Comparison of ENCODE assay signal across 26 cellular contexts in genomic region chr9:130345009-130345992, GRCh38.
DNase-seq lines count a peak whose midpoint lies in the region; ATAC-seq, FAIRE-seq and TF ChIP-seq lines count a peak whose summit lies in the region.
"Had no signal": no experiment of that assay in that cellular context is flagged by ENCODE, and none has a peak within 500 bp of the region (broad histone marks: within the 10 kb centered on the region; RNA-seq: fewer than 3 reads in every experiment).

No MANE protein-coding gene starts in this region.

- no peak overlapping the region for H3K27ac ChIP-seq in H9 (ENCODE audit: insufficient read length, low read depth, low read length)
- no peak overlapping the region for H3K27ac ChIP-seq in IMR-90 (ENCODE audit: insufficient read depth, low read length)
- no peak overlapping the region; the same call in 2 of the 3 replicates for H3K27ac ChIP-seq in K562 (ENCODE audit: extremely low read depth, low read depth, low read length)
- H3K27ac ChIP-seq in neuronal stem cell (replicated peaks; ENCODE audit: low read length): no peak overlapping the region
- H3K27ac ChIP-seq in CD4-positive, alpha-beta memory T cell (ENCODE audit: low read depth, low read length): no peak overlapping the region
- H3K27ac ChIP-seq: A549, Peyer's patch, SK-N-MC had no signal

- intact Hi-C loops in IMR-90 (cut with micrococcal nuclease) (no loop called here), K562 (cut with micrococcal nuclease) (loop anchor here (10.0 kb wide), 2 partner anchors 100 to 460 kb away; no protein-coding TSS in a partner anchor), head of caudate nucleus (cut with DNase I) (no loop called here)
- intact Hi-C loops in CD4-positive, alpha-beta memory T cell (cut with micrococcal nuclease): no loop called here

- H3K23ac ChIP-seq in H9 (ENCODE audit: insufficient read length, low read depth, low read length) (no peak overlapping the region), IMR-90 (ENCODE audit: low read depth, low read length) (0 out of 2 replicates have a peak overlapping the region, but pooled peaks have one; percentile 35), neuronal stem cell (ENCODE audit: low read depth, low read length, poor library complexity) (peak overlapping the region; percentile 57)

- FAIRE-seq in K562 (lab: Jason Lieb, UNC): no peak
- FAIRE-seq: A549, G401.6, HTR-8/SVneo had no signal

- dilution Hi-C loops in IMR-90 (cut with HindIII; ENCODE audit: low sequenced_read_pairs, unreplicated experiment): no loop called here

- H3K4me2 ChIP-seq in H9 (ENCODE audit: insufficient read depth, insufficient read length, low read length): no peak overlapping the region
- H3K4me2 ChIP-seq in IMR-90 (ENCODE audit: low read depth, low read length): no peak overlapping the region
- no peak overlapping the region for H3K4me2 ChIP-seq in K562 (ENCODE audit: insufficient read depth, low read length)
- no peak overlapping the region for H3K4me2 ChIP-seq in neuronal stem cell (ENCODE audit: insufficient read depth, low read length, poor library complexity, severe bottlenecking)
- H3K4me2 ChIP-seq: A549, GM23338 had no signal

- H3K9me3 ChIP-seq in H9 (ENCODE audit: control insufficient read depth, low read depth, low read length) (no peaks in the 10 kb centered on the region), IMR-90 (ENCODE audit: control insufficient read depth, insufficient read depth, low read length) (no peaks in the 10 kb centered on the region), K562 (replicated peaks; ENCODE audit: control insufficient read depth, insufficient read depth, low read depth, low read length) (no peaks in the 10 kb centered on the region; the same call in 1 of the 2 replicates), neuronal stem cell (replicated peaks in 1 of 2; ENCODE audit: control insufficient read depth in 2 of 2, insufficient read depth in 1 of 2, low read depth in 1 of 2, low read length in 2 of 2) (peaks cover 0 to 6% of the 10 kb centered on the region in 2 donors)
- no peaks in the 10 kb centered on the region for H3K9me3 ChIP-seq in CD4-positive, alpha-beta memory T cell (ENCODE audit: control insufficient read depth in 1 of 2, low read length in 2 of 2)
- H3K9me3 ChIP-seq: A549, Caco-2, Peyer's patch had no signal

- H3K14ac ChIP-seq in H9 (ENCODE audit: insufficient read depth, low read length) (no peak overlapping the region), IMR-90 (replicated peaks; ENCODE audit: low read depth, low read length) (0 out of 2 replicates have a peak overlapping the region, but pooled peaks have one; percentile 28), neuronal stem cell (ENCODE audit: low read length) (peak overlapping the region; percentile 2)

- H3K27ac Mint-ChIP-seq in H9: no peak overlapping the region
- H3K27ac Mint-ChIP-seq in CD4-positive, alpha-beta memory T cell: no peak overlapping the region
- H3K27ac Mint-ChIP-seq: CD8-positive, alpha-beta T cell; IgD-negative memory B cell had no signal

- no peak overlapping the region for H3K18ac ChIP-seq in H9 (ENCODE audit: insufficient read length, low read depth, low read length)
- no peak overlapping the region for H3K18ac ChIP-seq in IMR-90 (ENCODE audit: low read depth, low read length)
- H3K18ac ChIP-seq in neuronal stem cell (ENCODE audit: low read length): peak overlapping the region; percentile 83

- no peaks in the 10 kb centered on the region for H3K27me3 ChIP-seq in H9 (ENCODE audit: insufficient read depth, low read length)
- peaks cover 31% of the 10 kb centered on the region; the same call in 1 of the 2 replicates for H3K27me3 ChIP-seq in IMR-90 (ENCODE audit: control insufficient read depth, insufficient read depth, low read length)
- H3K27me3 ChIP-seq in K562 (ENCODE audit: control insufficient read depth in 2 of 2, insufficient read depth in 2 of 2, low read length in 2 of 2): peaks cover 0 to 23% of the 10 kb centered on the region in 2 experiments; a peak in 3 of 5 replicates
- peaks cover 0 to 18% (median 0%) of the 10 kb centered on the region in 3 experiments for H3K27me3 ChIP-seq in neuronal stem cell (ENCODE audit: control insufficient read depth in 3 of 3, insufficient read depth in 3 of 3, low read depth in 1 of 3, low read length in 3 of 3)
- no peaks in the 10 kb centered on the region for H3K27me3 ChIP-seq in CD4-positive, alpha-beta memory T cell (ENCODE audit: insufficient read depth, low read length)
- H3K27me3 ChIP-seq: Peyer's patch had no signal

- H4K5ac ChIP-seq in H9 (ENCODE audit: insufficient read length, low read depth, low read length) (peak overlapping the region; percentile 1), IMR-90 (ENCODE audit: low read depth, low read length) (no peak overlapping the region)

- H3K79me2 ChIP-seq in H9 (ENCODE audit: insufficient read depth, low read length) (no peaks in the 10 kb centered on the region), K562 (ENCODE audit: control insufficient read depth, insufficient read depth, low read length) (no peaks in the 10 kb centered on the region)

- CTCF ChIA-PET in IMR-90 (lab: Yijun Ruan, JAX) (no interaction called here), K562 (lab: Yijun Ruan, JAX; ENCODE audit: low intra/inter-chr PET ratio) (interaction anchor here (3.1 kb wide), 1 partner anchor 238 kb away, joined by 11 read pairs; no protein-coding TSS in a partner anchor)
- CTCF ChIA-PET in CD4-positive, alpha-beta memory T cell (lab: Charles Lee; ENCODE audit: partially characterized antibody): no interaction called here

- 100% methylated on average over 3 of the region's 11 CpGs for WGBS in H9 (ENCODE audit: extremely low coverage, insufficient read length, low lambda C conversion rate)
- 56% methylated on average over 3 of the region's 11 CpGs; no CpG with 5 or more reads in 1 of the 2 experiments for WGBS in IMR-90 (ENCODE audit: extremely low coverage in 2 of 2, insufficient read length in 1 of 2), 2 experiments
- WGBS in K562 (ENCODE audit: insufficient coverage, low coverage, missing lambda C conversion rate): 2% methylated on average over 11 of the region's 11 CpGs
- 100% methylated on average over 1 to 3 of the region's 11 CpGs for WGBS in neuronal stem cell (ENCODE audit: extremely low coverage in 2 of 2, insufficient read length in 2 of 2, insufficient replicate concordance in 1 of 2), 2 donors

- H3K56ac ChIP-seq in H9 (ENCODE audit: insufficient read length, low read depth, low read length): no peak overlapping the region
- H3K56ac ChIP-seq in IMR-90 (ENCODE audit: extremely low read depth, insufficient read depth, low read length): no peak overlapping the region

- no peaks in the 10 kb centered on the region for H3K79me1 ChIP-seq in H9 (ENCODE audit: insufficient read depth, low read depth, low read length, poor library complexity, severe bottlenecking)
- no peaks in the 10 kb centered on the region for H3K79me1 ChIP-seq in IMR-90 (ENCODE audit: low read depth in 1 of 2, low read length in 2 of 2)
- no peaks in the 10 kb centered on the region for H3K79me1 ChIP-seq in neuronal stem cell (ENCODE audit: low read depth, low read length)

- H2BK20ac ChIP-seq in H9 (ENCODE audit: low read depth, low read length, poor library complexity, severe bottlenecking): no peak overlapping the region
- H2BK20ac ChIP-seq in IMR-90 (ENCODE audit: low read depth, low read length): no peak overlapping the region

- H4K8ac ChIP-seq in H9 (replicated peaks; ENCODE audit: insufficient read length, low read depth, low read length) (no peak overlapping the region), IMR-90 (ENCODE audit: low read depth in 2 of 2, low read length in 2 of 2) (no peak overlapping the region), neuronal stem cell (ENCODE audit: low read depth, low read length) (peak overlapping the region; percentile 66)

- H2AK9ac ChIP-seq in IMR-90 (replicated peaks; ENCODE audit: low read depth, low read length, poor library complexity): no peak overlapping the region

- H2AK5ac ChIP-seq in H9 (ENCODE audit: insufficient read length, low read length): no peak overlapping the region
- H2AK5ac ChIP-seq in IMR-90 (ENCODE audit: low read depth, low read length): peak overlapping the region; percentile 35
- H2AK5ac ChIP-seq in neuronal stem cell (ENCODE audit: low read depth, low read length): peak overlapping the region; percentile 94

- H3K9ac ChIP-seq in H9 (ENCODE audit: extremely low read depth, insufficient read length, low read length) (no peak overlapping the region), IMR-90 (ENCODE audit: low read depth, low read length) (no peak overlapping the region), K562 (ENCODE audit: insufficient read depth in 1 of 2, low read depth in 2 of 2, low read length in 2 of 2) (no peak overlapping the region; a peak in 2 of 4 replicates), neuronal stem cell (ENCODE audit: low read depth, low read length, poor library complexity) (peak overlapping the region; percentile 81)

- POLR2A ChIA-PET in IMR-90 (lab: Charles Lee; ENCODE audit: unreplicated experiment) (no interaction called here), K562 (lab: Yijun Ruan, JAX) (interaction anchor here (0.5 to 0.7 kb wide), 3 partner anchors 57 to 69 kb away, joined by 3 read pairs; no protein-coding TSS in a partner anchor)
- POLR2A ChIA-PET in CD4-positive, alpha-beta memory T cell (lab: Charles Lee; ENCODE audit: partially characterized antibody): no interaction called here

- H4K91ac ChIP-seq in H9 (ENCODE audit: insufficient read length, low read depth, low read length) (no peak overlapping the region), IMR-90 (ENCODE audit: insufficient read depth, low read depth, low read length) (no peak overlapping the region), neuronal stem cell (ENCODE audit: low read depth, low read length, poor library complexity) (no peak overlapping the region)

- H2BK12ac ChIP-seq in H9 (ENCODE audit: insufficient read length, low read depth, low read length) (no peak overlapping the region), neuronal stem cell (ENCODE audit: low read length) (no peak overlapping the region)

- ATAC-seq in IMR-90 (ENCODE audit: low read depth): no peak
- ATAC-seq in K562: no peak
- ATAC-seq in HG03045 (IDR thresholded peaks at IDR 0.05; ENCODE audit: unreplicated experiment): no peak
- ATAC-seq: A549; CD8-positive, alpha-beta T cell; GM23338; HCT116 had no signal

- H3K4ac ChIP-seq in H9 (ENCODE audit: low read depth, low read length) (no peak overlapping the region), IMR-90 (ENCODE audit: low read depth, low read length) (no peak overlapping the region), neuronal stem cell (ENCODE audit: low read length) (no peak overlapping the region)

- H2BK120ac ChIP-seq in H9 (ENCODE audit: low read depth, low read length, poor library complexity, severe bottlenecking) (no peak overlapping the region), IMR-90 (ENCODE audit: low read depth, low read length) (no peak overlapping the region), neuronal stem cell (ENCODE audit: low read depth, low read length) (no peak overlapping the region)

- peaks cover 9% of the 10 kb centered on the region; the same call in 1 of the 2 replicates for H3K9me1 ChIP-seq in IMR-90 (ENCODE audit: insufficient read depth, low read length)
- H3K9me1 ChIP-seq in K562 (ENCODE audit: control insufficient read depth, insufficient read depth, low read length): no peaks in the 10 kb centered on the region

- no peaks in the 10 kb centered on the region for H4K20me1 ChIP-seq in H9 (ENCODE audit: control insufficient read depth, insufficient read depth, insufficient read length)
- peaks cover 5% of the 10 kb centered on the region; the same call in 1 of the 2 replicates for H4K20me1 ChIP-seq in IMR-90 (ENCODE audit: insufficient read depth, low read length)
- H4K20me1 ChIP-seq in K562 (replicated peaks; ENCODE audit: control insufficient read depth, insufficient read depth, low read length): peaks cover 4% of the 10 kb centered on the region

- no peaks in the 10 kb centered on the region for H3K23me2 ChIP-seq in H9 (ENCODE audit: insufficient read length, low read depth, low read length, poor library complexity, severe bottlenecking)

- in situ Hi-C loops in IMR-90 (cut with MboI; ENCODE audit: low sequenced_read_pairs): no loop called here
- in situ Hi-C loops in K562 (cut with MboI): loop anchor here (5.0 to 25.0 kb wide), 2 partner anchors 233 to 683 kb away; partner anchors contain the start of gene PRRX2

- TF ChIP-seq RAD21 in IMR-90 (IDR thresholded peaks at IDR 0.05; ENCODE audit: low read length) (no peak), K562 (CRISPR knock-in tag; conservative IDR thresholded peaks at IDR 0.05 in 1 of 2, IDR thresholded peaks at IDR 0.05 in 1 of 2) (no peak)

- H3K4me1 Mint-ChIP-seq in H9: peaks cover 2 to 3% of the 10 kb centered on the region in 2 experiments; a peak in 3 of 4 replicates
- no peaks in the 10 kb centered on the region for H3K4me1 Mint-ChIP-seq in CD4-positive, alpha-beta memory T cell
- H3K4me1 Mint-ChIP-seq: IgD-negative memory B cell had no signal

- H3K4me3 ChIP-seq in IMR-90 (ENCODE audit: insufficient read depth, low read depth, low read length) (no peak overlapping the region), K562 (no peak overlapping the region), neuronal stem cell (ENCODE audit: low read length in 2 of 2) (peak overlapping the region in 1 of 2 donors; percentile 69)
- H3K4me3 ChIP-seq in CD4-positive, alpha-beta memory T cell (ENCODE audit: low read length in 2 of 2): no peak overlapping the region
- H3K4me3 ChIP-seq: A549, GM23338, Peyer's patch, SK-N-MC had no signal

- no peak for TF ChIP-seq EP300 in K562 (IDR thresholded peaks at IDR 0.05; ENCODE audit: low read length)

- BruUV-seq in IMR-90 (replicated peaks; lab: Mats Ljungman, UMichigan) (no TSS peak), K562 (replicated peaks; lab: Mats Ljungman, UMichigan) (no TSS peak)

- TF ChIP-seq POLR2A in IMR-90 (IDR thresholded peaks at IDR 0.05; ENCODE audit: low read depth, low read length): no peak
- no peak for TF ChIP-seq POLR2A in K562 (conservative IDR thresholded peaks at IDR 0.05)

- H2BK5ac ChIP-seq in H9 (ENCODE audit: insufficient read length, low read length): no peak overlapping the region
- peak overlapping the region; percentile 91 for H2BK5ac ChIP-seq in IMR-90 (ENCODE audit: low read depth, low read length, poor library complexity, severe bottlenecking)
- no peak overlapping the region for H2BK5ac ChIP-seq in neuronal stem cell (ENCODE audit: low read length)

- no peak overlapping the region for H3K4me3 Mint-ChIP-seq in H9
- no peak overlapping the region for H3K4me3 Mint-ChIP-seq in CD4-positive, alpha-beta memory T cell
- H3K4me3 Mint-ChIP-seq: CD8-positive, alpha-beta T cell; GM23338; IgD-negative memory B cell had no signal

- TF ChIP-seq CTCF in H9 (conservative IDR thresholded peaks at IDR 0.05): no peak
- TF ChIP-seq CTCF in IMR-90 (conservative IDR thresholded peaks at IDR 0.05; ENCODE audit: low read depth, low read length): no peak
- no peak for TF ChIP-seq CTCF in K562 (IDR thresholded peaks at IDR 0.05 in 2 of 3, conservative IDR thresholded peaks at IDR 0.05 in 1 of 3; ENCODE audit: insufficient read depth in 2 of 3, low read depth in 1 of 3, low read length in 3 of 3)

- no peaks in the 10 kb centered on the region for H3K36me3 Mint-ChIP-seq in H9 (ENCODE audit: insufficient read depth in 1 of 3, low read depth in 3 of 3)
- no peaks in the 10 kb centered on the region for H3K36me3 Mint-ChIP-seq in CD4-positive, alpha-beta memory T cell
- H3K36me3 Mint-ChIP-seq: CD8-positive, alpha-beta T cell; IgD-negative memory B cell had no signal

- H3K9me3 Mint-ChIP-seq in H9: no peaks in the 10 kb centered on the region
- H3K9me3 Mint-ChIP-seq in CD4-positive, alpha-beta memory T cell: no peaks in the 10 kb centered on the region
- H3K9me3 Mint-ChIP-seq: CD8-positive, alpha-beta T cell; GM23338; IgD-negative memory B cell had no signal

- DNase-seq in H9 (no peak), IMR-90 (no peak), K562 (ENCODE audit: extremely low read depth in 1 of 4, low spot score in 3 of 4) (no peak), neuronal stem cell (ENCODE audit: low spot score) (no peak), head of caudate nucleus (no peak)
- DNase-seq in CD4-positive, alpha-beta memory T cell: no peak
- DNase-seq: C1 segment of cervical spinal cord; Caco-2; CD8-positive, alpha-beta T cell; NCI-H1048; NCI-H1417 treated with DMSO at 0.1 percent for 48 hours; NCI-H1694 treated with DMSO at 0.1 percent for 48 hours; NCI-H2081; NCI-H2227 treated with DMSO at 0.1 percent for 48 hours; NCI-H526 treated with DMSO at 0.1 percent for 48 hours; OCI-M1; Peyer's patch; SIG-M5 had no signal

- H2AFZ ChIP-seq in H9 (ENCODE audit: low read length): no peak overlapping the region
- no peak overlapping the region for H2AFZ ChIP-seq in IMR-90 (replicated peaks; ENCODE audit: low read length, poor library complexity)
- H2AFZ ChIP-seq in K562 (ENCODE audit: low read depth, low read length): no peak overlapping the region
- peak overlapping the region; percentile 51 for H2AFZ ChIP-seq in neuronal stem cell (ENCODE audit: low read length)
- H2AFZ ChIP-seq: GM23338 had no signal

- H3K4me1 ChIP-seq in H9 (ENCODE audit: insufficient read depth, low read length) (no peaks in the 10 kb centered on the region), IMR-90 (ENCODE audit: control insufficient read depth, insufficient read depth, low read length) (no peaks in the 10 kb centered on the region), K562 (replicated peaks in 1 of 2; ENCODE audit: control insufficient read depth in 2 of 2, insufficient read depth in 2 of 2, low read length in 2 of 2) (peaks cover 0 to 40% of the 10 kb centered on the region in 2 experiments; a peak in 2 of 5 replicates), neuronal stem cell (ENCODE audit: control insufficient read depth in 2 of 2, insufficient read depth in 1 of 2, low read depth in 1 of 2, low read length in 2 of 2) (peaks cover 5 to 10% of the 10 kb centered on the region in 2 donors)
- H3K4me1 ChIP-seq in CD4-positive, alpha-beta memory T cell (ENCODE audit: insufficient read depth, low read length): no peaks in the 10 kb centered on the region
- H3K4me1 ChIP-seq: A549, Caco-2, Peyer's patch had no signal

- no peaks in the 10 kb centered on the region for H3K36me3 ChIP-seq in IMR-90 (ENCODE audit: control insufficient read depth, insufficient read depth, low read length)
- no peaks in the 10 kb centered on the region; the same call in 2 of the 3 replicates for H3K36me3 ChIP-seq in K562 (ENCODE audit: control insufficient read depth, insufficient read depth, low read length)
- H3K36me3 ChIP-seq in neuronal stem cell (replicated peaks in 1 of 2; ENCODE audit: control insufficient read depth in 2 of 2, insufficient read depth in 2 of 2, low read length in 2 of 2): peaks cover 0 to 2% of the 10 kb centered on the region in 2 donors
- no peaks in the 10 kb centered on the region for H3K36me3 ChIP-seq in CD4-positive, alpha-beta memory T cell (ENCODE audit: insufficient read depth, low read length)
- H3K36me3 ChIP-seq: Peyer's patch had no signal

- H3K27me3 Mint-ChIP-seq in H9 (ENCODE audit: low read depth): no peaks in the 10 kb centered on the region
- no peaks in the 10 kb centered on the region for H3K27me3 Mint-ChIP-seq in CD4-positive, alpha-beta memory T cell
- H3K27me3 Mint-ChIP-seq: IgD-negative memory B cell had no signal

- no peak overlapping the region for H3T11ph ChIP-seq in H9 (ENCODE audit: low read length)

- H2BK15ac ChIP-seq in H9 (ENCODE audit: low read depth, low read length) (no peak overlapping the region), IMR-90 (ENCODE audit: low read depth, low read length) (no peak overlapping the region), neuronal stem cell (ENCODE audit: low read length) (no peak overlapping the region)
